Comparison of ENCODE assay signal across 8 cellular contexts in the genomic region with DNA sequence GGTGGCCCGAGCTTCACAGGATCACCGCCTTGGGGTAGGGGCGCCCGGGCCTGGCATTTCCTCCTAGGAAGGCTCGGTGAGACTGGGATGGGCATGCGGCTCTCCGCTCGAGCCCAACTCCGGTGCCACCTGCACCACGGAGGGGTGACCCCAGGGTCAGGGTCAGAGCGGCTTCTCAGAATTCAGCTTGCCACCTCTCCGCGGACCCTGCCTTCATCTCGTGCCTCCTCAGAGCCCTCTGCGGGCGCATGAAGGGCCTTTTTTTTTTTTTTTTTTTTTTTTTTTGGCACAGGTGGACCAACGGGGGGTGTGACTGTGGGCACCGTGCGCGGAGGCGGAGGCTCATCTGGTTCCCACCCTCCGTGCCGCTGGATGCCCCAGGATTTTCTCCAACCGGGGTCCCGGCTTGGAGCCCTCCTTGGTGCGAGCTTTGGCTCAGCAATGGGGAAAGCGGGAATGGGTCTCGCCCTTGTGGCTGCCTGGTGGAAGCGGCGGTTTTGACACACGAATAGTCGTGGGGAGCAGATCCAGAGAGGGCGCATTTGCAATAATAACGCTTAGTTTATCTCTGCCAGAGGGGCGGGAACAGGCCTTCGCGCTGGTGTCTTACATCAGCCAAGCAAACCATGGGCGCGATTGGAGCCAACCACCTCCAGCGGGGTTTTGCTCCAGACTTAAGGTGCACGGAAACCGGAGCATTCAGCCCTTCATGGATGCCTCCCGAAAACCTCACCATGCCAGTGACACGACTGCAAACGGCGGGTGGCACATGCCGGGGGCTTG. TPM values are rescaled to one million over a fixed set of nuclear protein-coding genes. Genes with fewer than 3 reads are reported as not detected.
DNase-seq lines count a peak whose midpoint lies in the region; ATAC-seq, FAIRE-seq and TF ChIP-seq lines count a peak whose summit lies in the region.

No MANE protein-coding gene starts in this region.

- BruUV-seq in MCF 10A (replicated peaks; lab: Mats Ljungman, UMichigan), result TSS peak; percentile 51

- H3K36me3 Mint-ChIP-seq in activated CD4-positive, alpha-beta memory T cell treated with anti-CD3 and anti-CD28 coated beads for 36 hours, result peaks cover 4% of the 10 kb centered on the region
- H3K36me3 Mint-ChIP-seq in activated CD4-positive, alpha-beta memory T cell treated with anti-CD3 and anti-CD28 coated beads, Interleukin-2, amount 10 ng/mL, durations not matched to agents 7 days and 5 days (ENCODE audit: low read depth), result peaks cover 4% of the 10 kb centered on the region
- peaks cover 35% of the 10 kb centered on the region for H3K36me3 Mint-ChIP-seq in MCF 10A (ENCODE audit: insufficient read depth, unreplicated experiment)

- H3K9me3 ChIP-seq in small intestine (ENCODE audit: control insufficient read depth, low read depth), result no peaks in the 10 kb centered on the region

- ATAC-seq in GM19455 (IDR thresholded peaks at IDR 0.05; ENCODE audit: unreplicated experiment) (no peak), GM18511 (IDR thresholded peaks at IDR 0.05; ENCODE audit: unreplicated experiment) (no peak)

- peaks cover 32% of the 10 kb centered on the region for H3K4me1 Mint-ChIP-seq in activated CD4-positive, alpha-beta memory T cell treated with anti-CD3 and anti-CD28 coated beads for 36 hours (ENCODE audit: low read depth)
- peaks cover 35% of the 10 kb centered on the region for H3K4me1 Mint-ChIP-seq in activated CD4-positive, alpha-beta memory T cell treated with anti-CD3 and anti-CD28 coated beads, Interleukin-2, amount 10 ng/mL, durations not matched to agents 7 days and 5 days
- H3K4me1 Mint-ChIP-seq in MCF 10A (ENCODE audit: insufficient read depth, unreplicated experiment), result peaks cover 21% of the 10 kb centered on the region

- peak overlapping the region; percentile 5 for H3K4me3 Mint-ChIP-seq in activated CD4-positive, alpha-beta memory T cell treated with anti-CD3 and anti-CD28 coated beads for 36 hours
- no peak overlapping the region for H3K4me3 Mint-ChIP-seq in activated CD4-positive, alpha-beta memory T cell treated with anti-CD3 and anti-CD28 coated beads, Interleukin-2, amount 10 ng/mL, durations not matched to agents 7 days and 5 days
- peak overlapping the region; percentile 98 for H3K4me3 Mint-ChIP-seq in MCF 10A (ENCODE audit: unreplicated experiment)

- H3K9me3 Mint-ChIP-seq in activated CD4-positive, alpha-beta memory T cell treated with anti-CD3 and anti-CD28 coated beads for 36 hours, result peaks cover 5% of the 10 kb centered on the region
- H3K9me3 Mint-ChIP-seq in activated CD4-positive, alpha-beta memory T cell treated with anti-CD3 and anti-CD28 coated beads, Interleukin-2, amount 10 ng/mL, durations not matched to agents 7 days and 5 days, result peaks cover 4% of the 10 kb centered on the region
- H3K9me3 Mint-ChIP-seq in MCF 10A (ENCODE audit: unreplicated experiment), result no peaks in the 10 kb centered on the region

- peak; percentile 12 for TF ChIP-seq CTCF in MCF 10A (IDR thresholded peaks at IDR 0.05; ENCODE audit: unreplicated experiment)

- POLR2A ChIA-PET in activated CD4-positive, alpha-beta memory T cell treated with anti-CD3 and anti-CD28 coated beads for 36 hours (lab: Charles Lee), result no interaction called here
- POLR2A ChIA-PET in activated CD4-positive, alpha-beta memory T cell treated with anti-CD3 and anti-CD28 coated beads, Interleukin-2, amount 10 ng/mL, durations not matched to agents 7 days and 5 days (lab: Charles Lee), result interaction anchor here (1.0 kb wide), 1 partner anchor 29 kb away, joined by 3 read pairs; no protein-coding TSS in a partner anchor
- POLR2A ChIA-PET in MCF 10A (lab: Yijun Ruan, JAX), result interaction anchor here (0.6 to 1.4 kb wide), 3 partner anchors 44 to 275 kb away, joined by 3 to 6 read pairs (median 4); no protein-coding TSS in a partner anchor

- peaks cover 61% of the 10 kb centered on the region for H3K27me3 Mint-ChIP-seq in activated CD4-positive, alpha-beta memory T cell treated with anti-CD3 and anti-CD28 coated beads for 36 hours
- peaks cover 75% of the 10 kb centered on the region for H3K27me3 Mint-ChIP-seq in activated CD4-positive, alpha-beta memory T cell treated with anti-CD3 and anti-CD28 coated beads, Interleukin-2, amount 10 ng/mL, durations not matched to agents 7 days and 5 days
- H3K27me3 Mint-ChIP-seq in MCF 10A (ENCODE audit: insufficient read depth, unreplicated experiment), result no peaks in the 10 kb centered on the region

- intact Hi-C loops in activated CD4-positive, alpha-beta memory T cell treated with anti-CD3 and anti-CD28 coated beads for 36 hours (cut with micrococcal nuclease), result no loop called here
- intact Hi-C loops in MCF 10A (cut with micrococcal nuclease), result no loop called here

- no peaks in the 10 kb centered on the region for H3K27me3 ChIP-seq in small intestine (ENCODE audit: control insufficient read depth in 2 of 2, insufficient read depth in 2 of 2, low read length in 2 of 2)

- CTCF ChIA-PET in activated CD4-positive, alpha-beta memory T cell treated with anti-CD3 and anti-CD28 coated beads for 36 hours (lab: Charles Lee), result interaction anchor here (1.9 kb wide), 1 partner anchor 32 kb away, joined by 7 read pairs; no protein-coding TSS in a partner anchor
- CTCF ChIA-PET in activated CD4-positive, alpha-beta memory T cell treated with anti-CD3 and anti-CD28 coated beads, Interleukin-2, amount 10 ng/mL, durations not matched to agents 7 days and 5 days (lab: Charles Lee), result no interaction called here
- CTCF ChIA-PET in MCF 10A (lab: Yijun Ruan, JAX), result no interaction called here

- H3K4me3 ChIP-seq in small intestine (ENCODE audit: low read depth in 1 of 2, low read length in 2 of 2), result peak overlapping the region; percentile 54 to 91

- no peak for FAIRE-seq in small intestine (lab: Jason Lieb, UNC)

- H3K27ac Mint-ChIP-seq in activated CD4-positive, alpha-beta memory T cell treated with anti-CD3 and anti-CD28 coated beads for 36 hours, result no peak overlapping the region
- H3K27ac Mint-ChIP-seq in activated CD4-positive, alpha-beta memory T cell treated with anti-CD3 and anti-CD28 coated beads, Interleukin-2, amount 10 ng/mL, durations not matched to agents 7 days and 5 days, result no peak overlapping the region
- peak overlapping the region; percentile 94 for H3K27ac Mint-ChIP-seq in MCF 10A (ENCODE audit: low read depth, unreplicated experiment)

- H3K4me1 ChIP-seq in small intestine (ENCODE audit: control insufficient read depth in 2 of 2, insufficient read depth in 1 of 2, low read depth in 1 of 2, low read length in 1 of 2), result no peaks in the 10 kb centered on the region

- H3K36me3 ChIP-seq in small intestine (ENCODE audit: control insufficient read depth in 2 of 2, insufficient read depth in 2 of 2, low read length in 2 of 2), result no peaks in the 10 kb centered on the region

- DNase-seq in activated CD4-positive, alpha-beta memory T cell treated with anti-CD3 and anti-CD28 coated beads for 36 hours, result peak; percentile 19
- no peak for DNase-seq in activated CD4-positive, alpha-beta memory T cell treated with anti-CD3 and anti-CD28 coated beads, Interleukin-2, amount 10 ng/mL, durations not matched to agents 7 days and 5 days
- DNase-seq in NCI-H226 (peak; percentile 94), MCF 10A (ENCODE audit: unreplicated experiment) (peak; percentile 85), islet precursor cell (peak; percentile 67), small intestine (peak; percentile 77)

- H3K27ac ChIP-seq in small intestine (ENCODE audit: low read depth in 1 of 2, low read length in 1 of 2), result peak overlapping the region; percentile 83 to 98

- 2 to 9% (median 4%) methylated on average over 46 to 47 of the region's 47 CpGs for WGBS in small intestine, 3 donors

RNA-seq across cellular contexts. Expression of gene TNRC18, which starts 5.0 kb away (rescaled TPM):
- total RNA-seq in activated CD4-positive, alpha-beta memory T cell treated with anti-CD3 and anti-CD28 coated beads for 36 hours, result 10 to 100 TPM; 37.3 to 40.4 TPM
- 10 to 100 TPM; 56.5 to 57.6 TPM for total RNA-seq in activated CD4-positive, alpha-beta memory T cell treated with anti-CD3 and anti-CD28 coated beads, Interleukin-2, amount 10 ng/mL, durations not matched to agents 7 days and 5 days
- 120 and 132 TPM in 2 replicates for total RNA-seq in MCF 10A (2022)
- 10 to 100 TPM in 2 of 3 donors, 1 to 10 TPM in 1; 5.4 to 43.0 (median 15.4) TPM for polyA plus RNA-seq in small intestine
